23 cellular contexts compared by ENCODE assay signal in genomic region chr6:38460216-38460615, GRCh38.
DNase-seq lines count a peak whose midpoint lies in the region; ATAC-seq, FAIRE-seq and TF ChIP-seq lines count a peak whose summit lies in the region.
"Had no signal": no experiment of that assay in that cellular context is flagged by ENCODE, and none has a peak within 500 bp of the region (broad histone marks: within the 10 kb centered on the region; RNA-seq: fewer than 3 reads in every experiment).

No MANE protein-coding gene starts in this region.

- no peak overlapping the region for H3K18ac ChIP-seq in mesenchymal stem cell (ENCODE audit: low read depth in 1 of 2, low read length in 2 of 2)

- H2AK5ac ChIP-seq in mesenchymal stem cell (ENCODE audit: low read length, severe bottlenecking) = no peak overlapping the region

- no peak overlapping the region for H4K8ac ChIP-seq in mesenchymal stem cell (ENCODE audit: low read length)

- 38% methylated on average over 1 of the region's 3 CpGs for WGBS in mesenchymal stem cell

- H3K79me1 ChIP-seq in mesenchymal stem cell (replicated peaks; ENCODE audit: low read length, poor library complexity, severe bottlenecking) = peaks cover under 1% of the 10 kb centered on the region

- FAIRE-seq in bronchial epithelial cell (lab: Jason Lieb, UNC) = no peak
- FAIRE-seq: frontal cortex had no signal

- no peak overlapping the region for H3K4ac ChIP-seq in mesenchymal stem cell (ENCODE audit: low read depth in 1 of 2, low read length in 2 of 2)

- no peak overlapping the region for H2BK15ac ChIP-seq in mesenchymal stem cell (ENCODE audit: low read depth, poor library complexity, severe bottlenecking)

- H3K4me1 ChIP-seq in mesenchymal stem cell (ENCODE audit: control insufficient read depth, insufficient read depth, low read depth, low read length) = peaks cover 1% of the 10 kb centered on the region
- H3K4me1 ChIP-seq: Peyer's patch, sigmoid colon had no signal

- H2AFZ ChIP-seq in mesenchymal stem cell (ENCODE audit: low read depth, low read length) = no peak overlapping the region

- no peak overlapping the region for H2BK5ac ChIP-seq in mesenchymal stem cell (ENCODE audit: low read depth, low read length, poor library complexity, severe bottlenecking)

- H3K27me3 ChIP-seq in bronchial epithelial cell (ENCODE audit: control insufficient read depth, insufficient read depth, low read length) (no peaks in the 10 kb centered on the region), mesenchymal stem cell (ENCODE audit: control insufficient read depth in 1 of 2, insufficient read depth in 1 of 2, low read length in 2 of 2) (no peaks in the 10 kb centered on the region)
- H3K27me3 ChIP-seq: Peyer's patch, sigmoid colon had no signal

- H3K36me3 ChIP-seq in bronchial epithelial cell (ENCODE audit: control insufficient read depth, insufficient read depth, low read length) (no peaks in the 10 kb centered on the region), mesenchymal stem cell (ENCODE audit: control insufficient read depth in 1 of 2, insufficient read depth in 2 of 2, low read depth in 1 of 2, low read length in 2 of 2) (no peaks in the 10 kb centered on the region)
- H3K36me3 ChIP-seq: Peyer's patch, sigmoid colon had no signal

- no peak overlapping the region for H3K9ac ChIP-seq in mesenchymal stem cell (ENCODE audit: low read length)
- H3K9ac ChIP-seq: KMS-11 had no signal

- no peak for ATAC-seq in GM19023 (IDR thresholded peaks at IDR 0.05; ENCODE audit: unreplicated experiment)
- ATAC-seq: CD8-positive, alpha-beta T cell; natural killer cell; stimulated activated memory B cell treated with anti-CD40 and anti-IgM and Interleukin-4, amounts not matched to agents 10 μg/mL and 1 μg/mL and 100 μg/mL, for 72 hours; WTC11 had no signal

- no peaks in the 10 kb centered on the region for H3K9me3 ChIP-seq in mesenchymal stem cell (ENCODE audit: control insufficient read depth, low read length)
- H3K9me3 ChIP-seq: Peyer's patch, sigmoid colon had no signal

- H3K27ac ChIP-seq in mesenchymal stem cell (ENCODE audit: low read length, poor library complexity, severe bottlenecking) = no peak overlapping the region
- H3K27ac ChIP-seq: KMS-11, Peyer's patch, sigmoid colon, SK-N-MC had no signal

- H3K4me3 ChIP-seq in AG09309 (ENCODE audit: control insufficient read depth, low read depth, low read length) (no peak overlapping the region), bronchial epithelial cell (ENCODE audit: low read depth, low read length) (no peak overlapping the region), mesenchymal stem cell (ENCODE audit: insufficient read depth in 1 of 2, low read depth in 1 of 2, low read length in 2 of 2) (no peak overlapping the region)
- H3K4me3 ChIP-seq: Peyer's patch, sigmoid colon, SK-N-MC had no signal

- H2BK12ac ChIP-seq in mesenchymal stem cell (ENCODE audit: low read length in 2 of 2) = no peak overlapping the region

- TF ChIP-seq CTCF in AG09309 (IDR thresholded peaks at IDR 0.05; ENCODE audit: control insufficient read depth, insufficient read depth, low read depth, low read length, missing control alignments) = no peak
- TF ChIP-seq CTCF in bronchial epithelial cell (IDR thresholded peaks at IDR 0.05; ENCODE audit: insufficient read depth, low read length, severe bottlenecking) = no peak

- no peak overlapping the region for H3K14ac ChIP-seq in mesenchymal stem cell (ENCODE audit: low read length in 2 of 2)

- no peak overlapping the region for H4K91ac ChIP-seq in mesenchymal stem cell (ENCODE audit: low read length)

- no peak overlapping the region for H2BK120ac ChIP-seq in mesenchymal stem cell (ENCODE audit: low read depth, low read length)

- no peak overlapping the region for H3K23ac ChIP-seq in mesenchymal stem cell (ENCODE audit: low read length in 2 of 2)

- DNase-seq in AG09309 (ENCODE audit: low read depth) = peak; percentile 81
- DNase-seq in M059J (ENCODE audit: low read depth) = peak; percentile 65
- DNase-seq in bronchial epithelial cell (ENCODE audit: low read depth) = peak; percentile 2
- DNase-seq in mesenchymal stem cell = peak; percentile 65
- DNase-seq in SK-N-DZ (ENCODE audit: low spot score) = no peak
- no peak for DNase-seq in NCI-H1048 (lab: John Stamatoyannopoulos, UW)
- no peak for DNase-seq in NCI-H774 (lab: John Stamatoyannopoulos, UW)
- DNase-seq: activated CD4-positive, alpha-beta T cell treated with anti-CD3 and anti-CD28 coated beads, Interleukin-2, amount 50 U/mL, for 48 hours; amniotic stem cell; CD8-positive, alpha-beta T cell; endodermal cell; GOT3; natural killer cell; NCI-H2029; NK-92 treated with Interleukin-12 subunit alpha and Interleukin-12 subunit beta, amount 100 ng/mL, for 24 hours; Peyer's patch; sigmoid colon had no signal

- no peak overlapping the region for H3K4me2 ChIP-seq in mesenchymal stem cell (ENCODE audit: low read length, poor library complexity, severe bottlenecking)
- H3K4me2 ChIP-seq: KMS-11 had no signal

Comparison
In these comparisons a context has a peak if more than half of its experiments do, and no peak if none do; other contexts are left out.
1. DNase-seq: peak in AG09309 (single experiment), M059J (single experiment), bronchial epithelial cell (single experiment) and mesenchymal stem cell (single experiment); none in SK-N-DZ (single experiment), NCI-H1048 (single experiment) and NCI-H774 (single experiment).